In the genomic region with DNA sequence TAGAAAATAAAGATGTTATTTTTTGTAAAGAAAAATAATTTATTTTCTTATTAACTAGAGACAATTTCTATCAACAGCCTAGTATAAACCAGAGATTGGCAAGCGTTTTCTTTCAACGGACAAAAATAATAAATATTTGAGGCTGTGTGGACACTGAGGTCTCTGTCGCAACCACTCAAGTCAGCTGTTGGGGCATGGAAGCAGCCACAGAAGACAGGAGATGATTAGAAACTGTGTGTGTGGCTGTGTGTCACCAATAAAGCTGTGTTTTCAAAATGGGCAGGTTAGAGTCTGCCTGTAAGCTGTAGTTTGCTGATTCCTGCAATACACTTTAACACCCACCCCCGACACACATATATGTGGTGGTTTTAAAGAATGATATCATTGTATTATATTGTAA, we compare ENCODE assay signal across 25 cellular contexts.
DNase-seq lines count a peak whose midpoint lies in the region; ATAC-seq, FAIRE-seq and TF ChIP-seq lines count a peak whose summit lies in the region.
"Had no signal": no experiment of that assay in that cellular context is flagged by ENCODE, and none has a peak within 500 bp of the region (broad histone marks: within the 10 kb centered on the region; RNA-seq: fewer than 3 reads in every experiment).

No MANE protein-coding gene starts in this region.

- H3K9me3 Mint-ChIP-seq in MCF 10A (ENCODE audit: unreplicated experiment) = no peaks in the 10 kb centered on the region

- H3K4me3 Mint-ChIP-seq in MCF 10A (ENCODE audit: unreplicated experiment) = no peak overlapping the region
- H3K4me3 Mint-ChIP-seq: activated naive CD4-positive, alpha-beta T cell treated with anti-CD3 and anti-CD28 coated beads, Interleukin-2, amount 10 ng/mL, durations not matched to agents 7 days and 5 days had no signal

- H3K27ac Mint-ChIP-seq in MCF 10A (ENCODE audit: low read depth, unreplicated experiment) = no peak overlapping the region
- H3K27ac Mint-ChIP-seq: activated naive CD4-positive, alpha-beta T cell treated with anti-CD3 and anti-CD28 coated beads, Interleukin-2, amount 10 ng/mL, durations not matched to agents 7 days and 5 days had no signal

- H3K27ac ChIP-seq in breast epithelium (no peak overlapping the region), subcutaneous abdominal adipose tissue (ENCODE audit: low read depth, low read length) (peak overlapping the region; percentile 74), caudate nucleus (ENCODE audit: low read depth, low read length) (no peak overlapping the region), kidney (ENCODE audit: low read depth in 2 of 2, low read length in 2 of 2) (no peak overlapping the region)
- H3K27ac ChIP-seq: esophagus squamous epithelium, neutrophil, psoas muscle had no signal

- H3K27me3 ChIP-seq in breast epithelium (no peaks in the 10 kb centered on the region), subcutaneous abdominal adipose tissue (ENCODE audit: control insufficient read depth in 5 of 5, insufficient read depth in 4 of 5, low read length in 5 of 5) (no peaks in the 10 kb centered on the region)
- H3K27me3 ChIP-seq: esophagus squamous epithelium, neutrophil had no signal

- POLR2A ChIA-PET in MCF 10A (lab: Yijun Ruan, JAX) = interaction anchor here (0.6 to 2.1 kb wide), 4 partner anchors 25 to 674 kb away, joined by 3 to 8 read pairs (median 5); a partner anchor contains a TSS

- DNase-seq in MCF 10A (ENCODE audit: unreplicated experiment) = peak; percentile 39
- DNase-seq in breast epithelium (ENCODE audit: low spot score in 2 of 2) = no peak
- DNase-seq in SHP77 treated with DMSO at 0.1 percent for 48 hours (lab: John Stamatoyannopoulos, UW) = peak; percentile 12
- no peak for DNase-seq in left ventricle myocardium superior
- no peak for DNase-seq in caudate nucleus (lab: John Stamatoyannopoulos, UW)
- no peak for DNase-seq in kidney
- DNase-seq: activated CD4-positive, CD25-positive, alpha-beta regulatory T cell treated with anti-CD3 and anti-CD28 coated beads, Interleukin-2, amount 50 U/mL, for 72 hours; activated CD8-positive, alpha-beta memory T cell treated with anti-CD3 and anti-CD28 coated beads for 24 hours; activated naive CD4-positive, alpha-beta T cell treated with anti-CD3 and anti-CD28 coated beads, Interleukin-2, amount 10 ng/mL, durations not matched to agents 7 days and 5 days; activated T-cell treated with anti-CD3 and anti-CD28 coated beads, Interleukin-2, amount 50 U/mL, for 48 hours; anterior cingulate cortex; Calu3; cerebellar nuclear complex; effector CD8-positive, alpha-beta T cell; esophagus squamous epithelium; glutamatergic neuron; MM.1S; NCI-H1930; psoas muscle; RPMI8226 had no signal

- H3K27me3 Mint-ChIP-seq in MCF 10A (ENCODE audit: insufficient read depth, unreplicated experiment) = no peaks in the 10 kb centered on the region

- H3K9ac ChIP-seq in subcutaneous abdominal adipose tissue (ENCODE audit: low read length in 5 of 5) (peak overlapping the region in 3 of 5 donors; percentile 20 to 53 (median 41)), kidney (ENCODE audit: low read length in 2 of 2) (no peak overlapping the region)

- peak; percentile 65 for ATAC-seq in left ventricle myocardium superior
- no peak for ATAC-seq in GM21423 (IDR thresholded peaks at IDR 0.05; ENCODE audit: unreplicated experiment)
- ATAC-seq: psoas muscle had no signal

- no peak for TF ChIP-seq POLR2A in breast epithelium (IDR thresholded peaks at IDR 0.05)

- no peaks in the 10 kb centered on the region for H3K36me3 Mint-ChIP-seq in MCF 10A (ENCODE audit: insufficient read depth, unreplicated experiment)
- H3K36me3 Mint-ChIP-seq: activated naive CD4-positive, alpha-beta T cell treated with anti-CD3 and anti-CD28 coated beads, Interleukin-2, amount 10 ng/mL, durations not matched to agents 7 days and 5 days had no signal

- TF ChIP-seq CTCF in MCF 10A (IDR thresholded peaks at IDR 0.05; ENCODE audit: unreplicated experiment) = no peak
- no peak for TF ChIP-seq CTCF in breast epithelium (IDR thresholded peaks at IDR 0.05)
- TF ChIP-seq CTCF in kidney (IDR thresholded peaks at IDR 0.05; ENCODE audit: borderline replicate concordance, extremely low read depth, insufficient read depth) = no peak

- H3K36me3 ChIP-seq in breast epithelium (no peaks in the 10 kb centered on the region), subcutaneous abdominal adipose tissue (ENCODE audit: control insufficient read depth in 5 of 5, insufficient read depth in 5 of 5, low read length in 5 of 5) (no peaks in the 10 kb centered on the region), kidney (ENCODE audit: control insufficient read depth in 1 of 2, insufficient read depth in 2 of 2, low read length in 2 of 2) (no peaks in the 10 kb centered on the region)
- H3K36me3 ChIP-seq: esophagus squamous epithelium, neutrophil had no signal

- CTCF ChIA-PET in MCF 10A (lab: Yijun Ruan, JAX) = interaction anchor here (0.5 to 1.7 kb wide), 2 partner anchors 62 to 1848 kb away, joined by 3 to 8 read pairs; no protein-coding TSS in a partner anchor

- intact Hi-C loops in MCF 10A (cut with micrococcal nuclease) (no loop called here), breast epithelium (cut with DNase I; ENCODE audit: low total_unique reads) (no loop called here), left ventricle myocardium superior (cut with micrococcal nuclease) (no loop called here), kidney (cut with DNase I) (no loop called here)

- no peaks in the 10 kb centered on the region for H3K9me3 ChIP-seq in breast epithelium
- no peaks in the 10 kb centered on the region for H3K9me3 ChIP-seq in subcutaneous abdominal adipose tissue (ENCODE audit: control insufficient read depth in 5 of 5, low read length in 5 of 5)
- no peaks in the 10 kb centered on the region for H3K9me3 ChIP-seq in kidney (ENCODE audit: control insufficient read depth in 1 of 2, low read length in 2 of 2)
- H3K9me3 ChIP-seq: esophagus squamous epithelium, neutrophil, psoas muscle had no signal

- FAIRE-seq in kidney (lab: Jason Lieb, UNC) = no peak
- FAIRE-seq: A204.1 had no signal

- H3K4me1 ChIP-seq in breast epithelium (no peaks in the 10 kb centered on the region), subcutaneous abdominal adipose tissue (ENCODE audit: control insufficient read depth in 5 of 5, insufficient read depth in 5 of 5, low read length in 5 of 5) (peaks cover 2 to 42% (median 27%) of the 10 kb centered on the region in 5 donors), kidney (ENCODE audit: control insufficient read depth in 1 of 2, insufficient read depth in 1 of 2, low read depth in 1 of 2, low read length in 2 of 2) (no peaks in the 10 kb centered on the region)
- H3K4me1 ChIP-seq: psoas muscle had no signal

- H3K4me3 ChIP-seq in breast epithelium = no peak overlapping the region
- H3K4me3 ChIP-seq in subcutaneous abdominal adipose tissue (ENCODE audit: low read depth in 1 of 5, low read length in 5 of 5) = no peak overlapping the region
- no peak overlapping the region for H3K4me3 ChIP-seq in kidney (ENCODE audit: low read length in 2 of 2)
- H3K4me3 ChIP-seq: esophagus squamous epithelium, lung, psoas muscle had no signal

- no TSS peak for BruUV-seq in MCF 10A (replicated peaks; lab: Mats Ljungman, UMichigan)

- peaks cover 7% of the 10 kb centered on the region for H3K4me1 Mint-ChIP-seq in MCF 10A (ENCODE audit: insufficient read depth, unreplicated experiment)

Comparison
In these comparisons a context has a peak if more than half of its experiments do, and no peak if none do; other contexts are left out.
1. DNase-seq: peak in MCF 10A (single experiment) and SHP77 treated with DMSO at 0.1 percent for 48 hours (single experiment); none in breast epithelium (0 of 2), left ventricle myocardium superior (single experiment), caudate nucleus (0 of 61) and kidney (single experiment).
2. H3K9ac ChIP-seq: peak in subcutaneous abdominal adipose tissue (3 of 5); none in kidney (0 of 2).